ENCODE assay signal across 9 cellular contexts in the genomic region with DNA sequence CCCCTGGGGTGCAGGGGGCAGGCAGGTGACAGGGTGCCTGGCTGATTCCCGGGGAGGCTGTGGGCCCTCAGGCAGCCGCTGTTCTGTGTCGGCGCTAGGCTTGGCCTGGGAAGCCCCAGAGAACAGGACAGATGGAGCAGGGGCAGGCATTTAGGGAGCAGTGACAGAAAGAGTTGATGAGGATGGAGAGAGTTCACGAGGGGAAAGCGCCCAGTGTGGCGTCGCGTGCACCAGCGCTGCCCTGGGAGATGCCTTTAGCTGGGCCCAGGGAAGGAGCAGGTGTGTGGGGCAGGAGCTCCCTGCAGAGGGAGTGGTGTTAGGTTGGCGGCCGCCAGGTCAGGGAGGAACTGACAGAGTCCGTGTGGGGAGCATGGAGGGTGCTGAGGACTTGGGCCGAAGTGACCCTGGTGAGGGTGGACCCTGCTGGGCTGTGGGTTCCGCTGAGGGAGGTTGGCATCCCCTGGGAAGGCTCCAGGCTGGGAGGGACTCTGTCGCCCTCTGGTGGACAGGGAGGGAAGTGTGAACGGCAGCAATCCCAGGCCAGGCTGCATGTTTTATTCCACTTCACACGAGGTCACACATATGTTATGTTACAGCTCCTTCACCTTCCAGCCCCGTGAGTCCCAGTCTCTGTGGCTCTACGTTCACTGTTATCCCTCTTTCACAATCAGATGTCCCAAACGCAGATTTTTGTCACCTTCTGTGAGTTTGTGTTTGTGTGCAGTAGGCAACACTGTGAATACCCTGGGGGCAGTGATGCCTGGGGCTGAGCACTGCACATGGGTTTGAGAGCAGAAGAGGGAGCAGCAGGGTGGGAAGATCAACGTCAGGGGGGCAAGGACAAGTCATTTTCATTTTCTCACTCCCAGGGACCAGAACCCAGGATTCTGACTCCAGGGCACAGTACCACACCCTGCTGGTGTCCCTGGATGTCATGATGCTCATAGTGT. TPM values are rescaled to one million over a fixed set of nuclear protein-coding genes. Genes with fewer than 3 reads are reported as not detected.
DNase-seq lines count a peak whose midpoint lies in the region; ATAC-seq and TF ChIP-seq lines count a peak whose summit lies in the region.
"Not testable (repeated sequence)": the region's sequence is repeated elsewhere in the genome, so short reads cannot be mapped to it uniquely, and the experiment has no call there.
"Had no signal": no experiment of that assay in that cellular context is flagged by ENCODE, and none has a peak within 500 bp of the region (broad histone marks: within the 10 kb centered on the region; RNA-seq: fewer than 3 reads in every experiment).

No MANE protein-coding gene starts in this region.

- DNase-seq in AG04449 (ENCODE audit: low read depth, low spot score), result not testable (repeated sequence)
- peak; percentile 28 for DNase-seq in NAMALWA (ENCODE audit: low spot score)
- peak; percentile 69 for DNase-seq in WTC11 (ENCODE audit: low spot score)
- DNase-seq in activated T-helper 1 cell treated with anti-CD3 and anti-CD28 coated beads, Interleukin-12 subunit alpha, Interleukin-12 subunit beta, Interleukin-2, Interleukin-4 antibody, amounts not matched to agents 30 ng/mL and 10 ng/mL and 1 ng/mL, durations not matched to agents 14 hours and 24 hours and 36 hours (ENCODE audit: low spot score), result peak; percentile 9
- DNase-seq in effector CD8-positive, alpha-beta T cell (lab: John Stamatoyannopoulos, UW), result peak; percentile 16
- peak in 1 of 2 donors; percentile 55 for DNase-seq in left lung
- DNase-seq in stimulated activated CD4-positive, alpha-beta T cell treated with anti-CD3 and anti-CD28 coated beads, Interleukin-4, amount 100 ng/mL, for 1 hour, result peak; percentile 30

- TF ChIP-seq CTCF in AG04449 (IDR thresholded peaks at IDR 0.05; ENCODE audit: insufficient read depth, low read length, missing control alignments) (peak; percentile 15), GM12873 (IDR thresholded peaks at IDR 0.05; ENCODE audit: insufficient read depth, low read depth, low read length, missing control alignments) (peak; percentile 57), WTC11 (IDR thresholded peaks at IDR 0.05) (peak; percentile 82), left lung (IDR thresholded peaks at IDR 0.05) (peak; percentile 15 to 59)

- H3K27me3 ChIP-seq in left lung, result not testable (repeated sequence)

- not testable (repeated sequence) for H3K27ac Mint-ChIP-seq in WTC11; activated T-helper 1 cell treated with anti-CD3 and anti-CD28 coated beads, Interleukin-12 subunit alpha, Interleukin-12 subunit beta, Interleukin-2, Interleukin-4 antibody, amounts not matched to agents 30 ng/mL and 10 ng/mL and 1 ng/mL, durations not matched to agents 14 hours and 24 hours and 36 hours

- H3K4me1 Mint-ChIP-seq in WTC11; activated T-helper 1 cell treated with anti-CD3 and anti-CD28 coated beads, Interleukin-12 subunit alpha, Interleukin-12 subunit beta, Interleukin-2, Interleukin-4 antibody, amounts not matched to agents 30 ng/mL and 10 ng/mL and 1 ng/mL, durations not matched to agents 14 hours and 24 hours and 36 hours (ENCODE audit: low read depth): not testable (repeated sequence)

- CTCF ChIA-PET in AG04449 (lab: Yijun Ruan, JAX) (interaction anchor here (1.0 to 1.1 kb wide), 2 partner anchors 14 to 288 kb away, joined by 3 to 4 read pairs; no protein-coding TSS in a partner anchor), WTC11 (lab: Charles Lee) (interaction anchor here (0.6 to 2.7 kb wide), 2 partner anchors 36 to 155 kb away, joined by 3 to 13 read pairs; no protein-coding TSS in a partner anchor)

- H3K4me3 ChIP-seq in AG04449 (ENCODE audit: low read depth, low read length); left lung: not testable (repeated sequence)

- H3K27me3 Mint-ChIP-seq in WTC11 (ENCODE audit: low read depth); activated T-helper 1 cell treated with anti-CD3 and anti-CD28 coated beads, Interleukin-12 subunit alpha, Interleukin-12 subunit beta, Interleukin-2, Interleukin-4 antibody, amounts not matched to agents 30 ng/mL and 10 ng/mL and 1 ng/mL, durations not matched to agents 14 hours and 24 hours and 36 hours (ENCODE audit: insufficient read depth): not testable (repeated sequence)

- POLR2A ChIA-PET in AG04449 (lab: Yijun Ruan, JAX); WTC11 (lab: Charles Lee): not testable (repeated sequence)

- not testable (repeated sequence) for H3K4me3 Mint-ChIP-seq in WTC11; activated T-helper 1 cell treated with anti-CD3 and anti-CD28 coated beads, Interleukin-12 subunit alpha, Interleukin-12 subunit beta, Interleukin-2, Interleukin-4 antibody, amounts not matched to agents 30 ng/mL and 10 ng/mL and 1 ng/mL, durations not matched to agents 14 hours and 24 hours and 36 hours

- H3K9me3 Mint-ChIP-seq in WTC11, result peaks cover 18% of the 10 kb centered on the region
- H3K9me3 Mint-ChIP-seq in activated T-helper 1 cell treated with anti-CD3 and anti-CD28 coated beads, Interleukin-12 subunit alpha, Interleukin-12 subunit beta, Interleukin-2, Interleukin-4 antibody, amounts not matched to agents 30 ng/mL and 10 ng/mL and 1 ng/mL, durations not matched to agents 14 hours and 24 hours and 36 hours, result not testable (repeated sequence)

- not testable (repeated sequence) for H3K36me3 Mint-ChIP-seq in WTC11; activated T-helper 1 cell treated with anti-CD3 and anti-CD28 coated beads, Interleukin-12 subunit alpha, Interleukin-12 subunit beta, Interleukin-2, Interleukin-4 antibody, amounts not matched to agents 30 ng/mL and 10 ng/mL and 1 ng/mL, durations not matched to agents 14 hours and 24 hours and 36 hours (ENCODE audit: low read depth)

- intact Hi-C loops in activated T-helper 1 cell treated with anti-CD3 and anti-CD28 coated beads, Interleukin-12 subunit alpha, Interleukin-12 subunit beta, Interleukin-2, Interleukin-4 antibody, amounts not matched to agents 30 ng/mL and 10 ng/mL and 1 ng/mL, durations not matched to agents 14 hours and 24 hours and 36 hours (cut with micrococcal nuclease); left lung (cut with DNase I): not testable (repeated sequence)

- not testable (repeated sequence) for H3K36me3 ChIP-seq in left lung

- not testable (repeated sequence) for H3K4me1 ChIP-seq in left lung

- ATAC-seq in WTC11, left lung: not testable (repeated sequence)

- not testable (repeated sequence) for H3K27ac ChIP-seq in left lung

- H3K9me3 ChIP-seq in left lung, result not testable (repeated sequence)

RNA-seq across cellular contexts. Expression of a gene that starts 1.7 kb away (rescaled TPM):
- total RNA-seq in WTC11 (2021) (not detected in 3 replicates), left lung (not detected)
- total RNA-seq in activated T-helper 1 cell treated with anti-CD3 and anti-CD28 coated beads, Interleukin-12 subunit alpha, Interleukin-12 subunit beta, Interleukin-2, Interleukin-4 antibody, amounts not matched to agents 30 ng/mL and 10 ng/mL and 1 ng/mL, durations not matched to agents 14 hours and 24 hours and 36 hours, result not detected in 2 replicates
- total RNA-seq: temporal lobe had no signal

Comparison
In these comparisons a context has a peak if more than half of its experiments do, and no peak if none do; other contexts are left out.
1. CTCF ChIP-seq: peak in every context shown above with its lines; median percentile 82 in WTC11; 57 in GM12873; 37 in left lung; 15 in AG04449.